Comparison of ENCODE assay signal across 9 cellular contexts in the genomic region with DNA sequence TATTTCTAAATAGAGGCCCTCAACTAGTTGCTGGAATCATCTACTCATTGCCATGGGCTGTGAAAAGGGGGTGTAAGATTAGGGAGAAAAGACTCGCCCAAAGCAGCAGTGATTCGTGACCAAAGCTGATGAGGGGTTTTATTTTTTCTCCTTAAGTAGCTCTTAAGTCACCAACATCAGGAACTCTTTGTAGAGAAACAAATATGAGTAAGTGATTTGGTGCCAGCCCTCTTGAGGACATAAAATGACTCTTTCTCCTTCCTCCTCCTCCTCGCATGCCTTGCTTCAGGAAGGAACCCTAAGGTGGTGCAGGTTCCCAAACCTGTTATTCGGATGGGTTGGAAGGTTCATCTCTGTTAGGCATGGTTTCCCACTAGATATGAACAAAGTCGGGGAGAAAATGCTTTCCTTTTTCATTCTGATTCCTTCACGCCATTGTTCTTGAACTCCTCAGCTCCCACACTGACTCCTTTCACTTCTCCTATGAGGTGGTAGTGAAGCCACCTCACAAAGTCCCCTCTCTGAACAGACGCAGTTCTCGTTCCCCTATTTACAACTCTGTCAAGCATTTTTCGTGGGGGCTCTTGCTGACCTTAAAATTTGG.
DNase-seq lines count a peak whose midpoint lies in the region; ATAC-seq and TF ChIP-seq lines count a peak whose summit lies in the region.
"Had no signal": no experiment of that assay in that cellular context is flagged by ENCODE, and none has a peak within 500 bp of the region (broad histone marks: within the 10 kb centered on the region; RNA-seq: fewer than 3 reads in every experiment).

No MANE protein-coding gene starts in this region.

- no peaks in the 10 kb centered on the region for H3K27me3 Mint-ChIP-seq in activated T-cell treated with anti-CD3 and anti-CD28 coated beads, Interleukin-2, amount 50 U/mL, for 72 hours (ENCODE audit: low read depth)
- H3K27me3 Mint-ChIP-seq in progenitor cell of endocrine pancreas: no peaks in the 10 kb centered on the region

- peaks cover 97% of the 10 kb centered on the region for H3K4me1 Mint-ChIP-seq in activated T-cell treated with anti-CD3 and anti-CD28 coated beads, Interleukin-2, amount 50 U/mL, for 72 hours (ENCODE audit: low read depth)
- peaks cover 24% of the 10 kb centered on the region for H3K4me1 Mint-ChIP-seq in progenitor cell of endocrine pancreas (ENCODE audit: low read depth)

- peak; percentile 30 for ATAC-seq in HG02588 (IDR thresholded peaks at IDR 0.05; ENCODE audit: unreplicated experiment)
- peak; percentile 23 to 38 for ATAC-seq in activated T-cell treated with anti-CD3 and anti-CD28 coated beads, Interleukin-2, amount 50 U/mL, for 72 hours (replicated peaks in 1 of 2)
- ATAC-seq: right cardiac atrium had no signal

- TF ChIP-seq CTCF in GM12875 (IDR thresholded peaks at IDR 0.05; ENCODE audit: borderline replicate concordance, insufficient read depth, low read depth, low read length): no peak
- TF ChIP-seq CTCF in progenitor cell of endocrine pancreas (IDR thresholded peaks at IDR 0.05; ENCODE audit: unreplicated experiment): no peak

- peak in 1 of 2 donors; percentile 20 for DNase-seq in activated T-cell treated with anti-CD3 and anti-CD28 coated beads, Interleukin-2, amount 50 U/mL, for 72 hours
- DNase-seq in progenitor cell of endocrine pancreas (ENCODE audit: low spot score, unreplicated experiment) (no peak), NCI-H2227 treated with DMSO at 0.1 percent for 48 hours (lab: John Stamatoyannopoulos, UW) (no peak), OCI-M2 (lab: John Stamatoyannopoulos, UW; ENCODE audit: unreplicated experiment) (no peak), cerebellar nuclear complex (lab: John Stamatoyannopoulos, UW) (no peak)
- no peak for DNase-seq in activated CD4-positive, CD25-positive, alpha-beta regulatory T cell (lab: John Stamatoyannopoulos, UW)
- DNase-seq: right cardiac atrium had no signal

- peak overlapping the region; percentile 55 to 60 for H3K4me3 Mint-ChIP-seq in activated T-cell treated with anti-CD3 and anti-CD28 coated beads, Interleukin-2, amount 50 U/mL, for 72 hours
- no peak overlapping the region for H3K4me3 Mint-ChIP-seq in progenitor cell of endocrine pancreas (ENCODE audit: low read depth)

- no peaks in the 10 kb centered on the region for H3K9me3 Mint-ChIP-seq in activated T-cell treated with anti-CD3 and anti-CD28 coated beads, Interleukin-2, amount 50 U/mL, for 72 hours
- H3K9me3 Mint-ChIP-seq in progenitor cell of endocrine pancreas (ENCODE audit: low read depth): no peaks in the 10 kb centered on the region

- H3K4me3 ChIP-seq in GM12875 (ENCODE audit: low read depth, low read length): peak overlapping the region; percentile 1

- peaks cover 0 to 21% of the 10 kb centered on the region in 2 donors for H3K36me3 Mint-ChIP-seq in activated T-cell treated with anti-CD3 and anti-CD28 coated beads, Interleukin-2, amount 50 U/mL, for 72 hours (ENCODE audit: insufficient read depth in 2 of 2)
- peaks cover 9% of the 10 kb centered on the region for H3K36me3 Mint-ChIP-seq in progenitor cell of endocrine pancreas (ENCODE audit: insufficient read depth)

- no peak overlapping the region for H3K27ac Mint-ChIP-seq in activated T-cell treated with anti-CD3 and anti-CD28 coated beads, Interleukin-2, amount 50 U/mL, for 72 hours
- H3K27ac Mint-ChIP-seq in progenitor cell of endocrine pancreas: peak overlapping the region; percentile 63
